In genomic region chr17:67606896-67607604, GRCh38 we compare ENCODE assay signal across 17 cellular contexts.
DNase-seq lines count a peak whose midpoint lies in the region; ATAC-seq and TF ChIP-seq lines count a peak whose summit lies in the region.
"Had no signal": no experiment of that assay in that cellular context is flagged by ENCODE, and none has a peak within 500 bp of the region (broad histone marks: within the 10 kb centered on the region; RNA-seq: fewer than 3 reads in every experiment).

No MANE protein-coding gene starts in this region.

- peaks cover 25% of the 10 kb centered on the region for H3K36me3 Mint-ChIP-seq in central memory CD8-positive, alpha-beta T cell (ENCODE audit: insufficient read depth)

- no peaks in the 10 kb centered on the region for H3K27me3 ChIP-seq in left lung
- H3K27me3 ChIP-seq: ovary, transverse colon had no signal

- no peak overlapping the region for H3K4me3 Mint-ChIP-seq in central memory CD8-positive, alpha-beta T cell
- H3K4me3 Mint-ChIP-seq: activated CD8-positive, alpha-beta memory T cell treated with anti-CD3 and anti-CD28 coated beads, Interleukin-2, amount 10 ng/mL, durations not matched to agents 7 days and 5 days; B cell had no signal

- no peaks in the 10 kb centered on the region for H3K9me3 Mint-ChIP-seq in central memory CD8-positive, alpha-beta T cell

- peaks cover 26% of the 10 kb centered on the region for H3K4me1 Mint-ChIP-seq in central memory CD8-positive, alpha-beta T cell

- in situ Hi-C loops in G401 (cut with HindIII; ENCODE audit: low sequenced_read_pairs), result no loop called here

- peak; percentile 51 for DNase-seq in G401 (ENCODE audit: low spot score)
- DNase-seq in NCI-H1092 (lab: John Stamatoyannopoulos, UW), result peak; percentile 65
- no peak for DNase-seq in central memory CD8-positive, alpha-beta T cell (ENCODE audit: low spot score in 2 of 2)
- DNase-seq in left lung, result no peak
- DNase-seq in midbrain (lab: John Stamatoyannopoulos, UW), result no peak
- no peak for DNase-seq in SKM-1 (lab: John Stamatoyannopoulos, UW; ENCODE audit: unreplicated experiment)
- DNase-seq: activated CD8-positive, alpha-beta memory T cell treated with anti-CD3 and anti-CD28 coated beads, Interleukin-2, amount 10 ng/mL, durations not matched to agents 7 days and 5 days; aorta; cortex of kidney; glutamatergic neuron; MG63 had no signal

- ATAC-seq in central memory CD8-positive, alpha-beta T cell (replicated peaks; ENCODE audit: extremely low read depth, poor library complexity, severe bottlenecking), result no peak
- ATAC-seq in left lung, result peak; percentile 25
- no peak for ATAC-seq in GM21447 (IDR thresholded peaks at IDR 0.05; ENCODE audit: unreplicated experiment)
- ATAC-seq in GM19467 (IDR thresholded peaks at IDR 0.05; ENCODE audit: unreplicated experiment), result no peak
- ATAC-seq: activated CD8-positive, alpha-beta memory T cell treated with anti-CD3 and anti-CD28 coated beads, Interleukin-2, amount 10 ng/mL, durations not matched to agents 7 days and 5 days; HCT116 had no signal

- H3K27ac ChIP-seq in left lung, result no peak overlapping the region
- H3K27ac ChIP-seq: ovary, transverse colon had no signal

- no peaks in the 10 kb centered on the region for H3K27me3 Mint-ChIP-seq in central memory CD8-positive, alpha-beta T cell
- H3K27me3 Mint-ChIP-seq: activated CD8-positive, alpha-beta memory T cell treated with anti-CD3 and anti-CD28 coated beads, Interleukin-2, amount 10 ng/mL, durations not matched to agents 7 days and 5 days; B cell had no signal

- no peak for TF ChIP-seq CTCF in left lung (IDR thresholded peaks at IDR 0.05)

- no peaks in the 10 kb centered on the region for H3K4me1 ChIP-seq in left lung

- intact Hi-C loops in left lung (cut with DNase I), result no loop called here

- no peak overlapping the region for H3K4me3 ChIP-seq in left lung
- H3K4me3 ChIP-seq: MG63, ovary, transverse colon had no signal

- peak overlapping the region; percentile 62 for H3K27ac Mint-ChIP-seq in central memory CD8-positive, alpha-beta T cell (ENCODE audit: low read depth)
- H3K27ac Mint-ChIP-seq: activated CD8-positive, alpha-beta memory T cell treated with anti-CD3 and anti-CD28 coated beads, Interleukin-2, amount 10 ng/mL, durations not matched to agents 7 days and 5 days; B cell had no signal

- H3K36me3 ChIP-seq in left lung, result no peaks in the 10 kb centered on the region
- H3K36me3 ChIP-seq: MG63, ovary, transverse colon had no signal

- no peaks in the 10 kb centered on the region for H3K9me3 ChIP-seq in left lung
- H3K9me3 ChIP-seq: MG63, ovary, transverse colon had no signal

Comparison
In these comparisons a context has a peak if more than half of its experiments do, and no peak if none do; other contexts are left out.
1. DNase-seq: peak in G401 (single experiment) and NCI-H1092 (single experiment); none in central memory CD8-positive, alpha-beta T cell (0 of 2), left lung (0 of 2), midbrain (single experiment) and SKM-1 (single experiment).